10 cellular contexts compared by ENCODE assay signal in the genomic region with DNA sequence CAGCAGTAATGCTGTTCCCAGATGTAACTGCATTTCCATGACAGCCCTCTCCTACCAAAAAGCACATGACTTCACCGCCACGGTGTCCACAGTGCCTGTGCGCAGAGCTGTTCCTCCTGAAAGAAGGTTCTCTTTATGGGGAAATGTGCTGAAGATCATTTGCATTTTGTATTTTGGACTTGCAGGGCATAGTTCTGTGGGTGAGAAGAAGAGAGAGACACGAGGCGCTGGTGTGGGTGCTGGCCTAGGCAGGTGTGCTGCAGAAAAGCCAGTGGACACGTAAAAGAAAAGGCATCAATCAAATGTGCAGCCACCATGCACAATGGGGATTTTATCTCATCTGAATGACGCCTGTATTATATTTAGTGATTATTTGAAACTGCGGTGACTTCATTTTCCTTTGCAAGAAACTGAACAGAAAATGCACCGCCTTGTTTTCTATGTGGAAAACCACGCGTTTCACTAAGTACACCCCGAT. TPM values are rescaled to one million over a fixed set of nuclear protein-coding genes. Genes with fewer than 3 reads are reported as not detected.
DNase-seq lines count a peak whose midpoint lies in the region; ATAC-seq, FAIRE-seq and TF ChIP-seq lines count a peak whose summit lies in the region.
"Had no signal": no experiment of that assay in that cellular context is flagged by ENCODE, and none has a peak within 500 bp of the region (broad histone marks: within the 10 kb centered on the region; RNA-seq: fewer than 3 reads in every experiment).

No MANE protein-coding gene starts in this region.

- H3K4me3 ChIP-seq in transverse colon (no peak overlapping the region), H7 (ENCODE audit: insufficient read depth, low read depth, low read length) (no peak overlapping the region)

- H3K36me3 Mint-ChIP-seq in activated naive CD4-positive, alpha-beta T cell treated with anti-CD3 and anti-CD28 coated beads for 36 hours (ENCODE audit: low read depth) = peaks cover 22% of the 10 kb centered on the region
- H3K36me3 Mint-ChIP-seq in activated naive CD8-positive, alpha-beta T cell treated with anti-CD3 and anti-CD28 coated beads, Interleukin-2, amount 50 U/mL, for 24 hours (ENCODE audit: low read depth) = peaks cover 9% of the 10 kb centered on the region

- no peak for TF ChIP-seq EP300 in transverse colon (IDR thresholded peaks at IDR 0.05; ENCODE audit: low read depth)

- CTCF ChIA-PET in activated naive CD4-positive, alpha-beta T cell treated with anti-CD3 and anti-CD28 coated beads for 36 hours (lab: Charles Lee) = no interaction called here

- H3K9me3 ChIP-seq in transverse colon = no peaks in the 10 kb centered on the region

- H3K4me1 ChIP-seq in transverse colon = peaks cover 0 to 36% (median 26%) of the 10 kb centered on the region in 4 donors

- no peaks in the 10 kb centered on the region for H3K27me3 Mint-ChIP-seq in activated naive CD4-positive, alpha-beta T cell treated with anti-CD3 and anti-CD28 coated beads for 36 hours (ENCODE audit: low read depth)
- H3K27me3 Mint-ChIP-seq in activated naive CD8-positive, alpha-beta T cell treated with anti-CD3 and anti-CD28 coated beads, Interleukin-2, amount 50 U/mL, for 24 hours = no peaks in the 10 kb centered on the region
- H3K27me3 Mint-ChIP-seq: activated T-helper 17 cell treated with anti-CD3 and anti-CD28 coated beads, Interleukin-2, amount 50 U/mL, for 72 hours had no signal

- in situ Hi-C loops in transverse colon (cut with MboI; ENCODE audit: low pct_ligation_motif_present in 1 of 4, low pct_unique_long_range_greater_than_20kb in 1 of 4, low sequenced_read_pairs in 3 of 4) = loop anchor here in 1 of 4 donors (10.0 kb wide), 1 partner anchor 70 kb away; no protein-coding TSS in a partner anchor

- peak overlapping the region; percentile 28 to 70 (median 42) for H3K27ac ChIP-seq in transverse colon

- H3K4me3 Mint-ChIP-seq in activated naive CD4-positive, alpha-beta T cell treated with anti-CD3 and anti-CD28 coated beads for 36 hours = peak overlapping the region; percentile 32
- H3K4me3 Mint-ChIP-seq in activated naive CD8-positive, alpha-beta T cell treated with anti-CD3 and anti-CD28 coated beads, Interleukin-2, amount 50 U/mL, for 24 hours = peak overlapping the region; percentile 58
- H3K4me3 Mint-ChIP-seq: activated T-helper 17 cell treated with anti-CD3 and anti-CD28 coated beads, Interleukin-2, amount 50 U/mL, for 72 hours had no signal

- no peak for FAIRE-seq in D721Med (lab: Jason Lieb, UNC)

- no peaks in the 10 kb centered on the region for H3K27me3 ChIP-seq in transverse colon
- H3K27me3 ChIP-seq in H7 (ENCODE audit: control insufficient read depth, insufficient read depth, low read length) = no peaks in the 10 kb centered on the region

- H3K36me3 ChIP-seq in transverse colon (peaks cover 0 to 7% (median 0%) of the 10 kb centered on the region in 4 donors), H7 (replicated peaks; ENCODE audit: control insufficient read depth, insufficient read depth, low read length) (peaks cover 2% of the 10 kb centered on the region)

- peaks cover 26% of the 10 kb centered on the region for H3K4me1 Mint-ChIP-seq in activated naive CD4-positive, alpha-beta T cell treated with anti-CD3 and anti-CD28 coated beads for 36 hours (ENCODE audit: low read depth)
- peaks cover 35% of the 10 kb centered on the region for H3K4me1 Mint-ChIP-seq in activated naive CD8-positive, alpha-beta T cell treated with anti-CD3 and anti-CD28 coated beads, Interleukin-2, amount 50 U/mL, for 24 hours

- TF ChIP-seq POLR2A in transverse colon (IDR thresholded peaks at IDR 0.05) = no peak

- TF ChIP-seq CTCF in transverse colon (IDR thresholded peaks at IDR 0.05) = no peak
- TF ChIP-seq CTCF in D721Med (IDR thresholded peaks at IDR 0.05; ENCODE audit: insufficient read depth, missing control alignments) = no peak

- intact Hi-C loops in activated naive CD4-positive, alpha-beta T cell treated with anti-CD3 and anti-CD28 coated beads for 36 hours (cut with micrococcal nuclease) = no loop called here
- intact Hi-C loops in transverse colon (cut with DNase I; ENCODE audit: low total_unique reads) = no loop called here

- peak overlapping the region; percentile 67 for H3K27ac Mint-ChIP-seq in activated naive CD4-positive, alpha-beta T cell treated with anti-CD3 and anti-CD28 coated beads for 36 hours
- peak overlapping the region; percentile 32 for H3K27ac Mint-ChIP-seq in activated naive CD8-positive, alpha-beta T cell treated with anti-CD3 and anti-CD28 coated beads, Interleukin-2, amount 50 U/mL, for 24 hours
- H3K27ac Mint-ChIP-seq: activated T-helper 17 cell treated with anti-CD3 and anti-CD28 coated beads, Interleukin-2, amount 50 U/mL, for 72 hours had no signal

- H3K9me3 Mint-ChIP-seq in activated naive CD4-positive, alpha-beta T cell treated with anti-CD3 and anti-CD28 coated beads for 36 hours = no peaks in the 10 kb centered on the region
- H3K9me3 Mint-ChIP-seq in activated naive CD8-positive, alpha-beta T cell treated with anti-CD3 and anti-CD28 coated beads, Interleukin-2, amount 50 U/mL, for 24 hours = no peaks in the 10 kb centered on the region
- H3K9me3 Mint-ChIP-seq: activated T-helper 17 cell treated with anti-CD3 and anti-CD28 coated beads, Interleukin-2, amount 50 U/mL, for 72 hours had no signal

- WGBS in transverse colon (ENCODE audit: low coverage in 1 of 2), 2 donors = 45 to 67% methylated on average over 12 of the region's 12 CpGs

- no peak for DNase-seq in activated naive CD4-positive, alpha-beta T cell treated with anti-CD3 and anti-CD28 coated beads for 36 hours
- no peak for DNase-seq in activated naive CD4-positive, alpha-beta T cell treated with anti-CD3 and anti-CD28 coated beads, Interleukin-2, amount 50 U/mL, for 16 hours
- DNase-seq in activated naive CD8-positive, alpha-beta T cell treated with anti-CD3 and anti-CD28 coated beads, Interleukin-2, amount 50 U/mL, for 24 hours = no peak
- peak; percentile 19 for DNase-seq in transverse colon
- no peak for DNase-seq in H7
- no peak for DNase-seq in D721Med (ENCODE audit: insufficient read length, low spot score)
- DNase-seq: T-helper 1 cell had no signal

- ATAC-seq in HG02763 (IDR thresholded peaks at IDR 0.05; ENCODE audit: unreplicated experiment) (peak; percentile 49), HG02610 (IDR thresholded peaks at IDR 0.05; ENCODE audit: unreplicated experiment) (no peak)
- ATAC-seq in activated naive CD8-positive, alpha-beta T cell treated with anti-CD3 and anti-CD28 coated beads, Interleukin-2, amount 50 U/mL, for 24 hours = no peak
- ATAC-seq: activated T-helper 17 cell treated with anti-CD3 and anti-CD28 coated beads, Interleukin-2, amount 50 U/mL, for 72 hours had no signal

RNA-seq across cellular contexts. Expression of a gene that starts 21.3 kb away (rescaled TPM):
- total RNA-seq in activated naive CD4-positive, alpha-beta T cell treated with anti-CD3 and anti-CD28 coated beads for 36 hours = 10 to 100 TPM; 18.4 to 18.7 TPM
- total RNA-seq in transverse colon = 100 to 1,000 TPM in 3 of 4 donors, 10 to 100 TPM in 1; 80.8 to 139 (median 117) TPM
- 5.7 and 8.2 TPM in 2 replicates for total RNA-seq in H7 (2014; rRNA removed; shearing (Covaris generic))

RNA-seq across cellular contexts. Expression of a gene that starts 38.9 kb away (rescaled TPM):
- total RNA-seq in activated naive CD4-positive, alpha-beta T cell treated with anti-CD3 and anti-CD28 coated beads for 36 hours = under 1 TPM in 1 of 2 experiments, not detected in 1; 0.22 TPM
- 1 to 10 TPM in 3 of 4 donors, under 1 TPM in 1; 0.80 to 10.0 (median 8.0) TPM for total RNA-seq in transverse colon
- 0.15 TPM in 1 of 2 replicates, not detected in the other for total RNA-seq in H7 (2014; rRNA removed; shearing (Covaris generic))
